In genomic region chr9:120892748-120893584, GRCh38 we compare ENCODE assay signal across 8 cellular contexts. TPM values are rescaled to one million over a fixed set of nuclear protein-coding genes. Genes with fewer than 3 reads are reported as not detected.
DNase-seq lines count a peak whose midpoint lies in the region; ATAC-seq and TF ChIP-seq lines count a peak whose summit lies in the region.

No MANE protein-coding gene starts in this region.

- no peaks in the 10 kb centered on the region for H3K9me2 ChIP-seq in PC-3 (replicated peaks; ENCODE audit: low read length)

- no peaks in the 10 kb centered on the region for H3K9me3 Mint-ChIP-seq in CD8-positive, alpha-beta T cell
- no peaks in the 10 kb centered on the region for H3K9me3 Mint-ChIP-seq in activated naive CD4-positive, alpha-beta T cell treated with anti-CD3 and anti-CD28 coated beads, Interleukin-2, amount 10 ng/mL, durations not matched to agents 7 days and 5 days
- H3K9me3 Mint-ChIP-seq in memory B cell, result no peaks in the 10 kb centered on the region

- TF ChIP-seq CTCF in CD8-positive, alpha-beta T cell (IDR thresholded peaks at IDR 0.05), result no peak
- no peak for TF ChIP-seq CTCF in PC-3 (conservative IDR thresholded peaks at IDR 0.05; ENCODE audit: low read depth, low read length)
- TF ChIP-seq CTCF in WERI-Rb-1 (IDR thresholded peaks at IDR 0.05; ENCODE audit: low read depth, low read length), result no peak

- CTCF ChIA-PET in CD8-positive, alpha-beta T cell (lab: Charles Lee), result interaction anchor here (1.2 to 7.3 kb wide), 9 partner anchors 11 to 39 kb away, joined by 3 to 39 read pairs (median 6); no protein-coding TSS in a partner anchor
- CTCF ChIA-PET in PC-3 (lab: Charles Lee), result no interaction called here
- CTCF ChIA-PET in activated naive CD4-positive, alpha-beta T cell treated with anti-CD3 and anti-CD28 coated beads, Interleukin-2, amount 10 ng/mL, durations not matched to agents 7 days and 5 days (lab: Charles Lee), result interaction anchor here (1.2 to 3.2 kb wide), 9 partner anchors 10 to 137 kb away, joined by 3 to 17 read pairs (median 5); partner anchors contain the start of gene TRAF1

- peak overlapping the region; percentile 99 for H3K27ac Mint-ChIP-seq in CD8-positive, alpha-beta T cell
- H3K27ac Mint-ChIP-seq in activated naive CD4-positive, alpha-beta T cell treated with anti-CD3 and anti-CD28 coated beads, Interleukin-2, amount 10 ng/mL, durations not matched to agents 7 days and 5 days, result peak overlapping the region; percentile 99
- H3K27ac Mint-ChIP-seq in memory B cell, result peak overlapping the region; percentile 30

- no peak overlapping the region for H3K4me2 ChIP-seq in PC-3 (ENCODE audit: low read length)

- DNase-seq in CD8-positive, alpha-beta T cell, result peak in 6 of 7 experiments; percentile 46 to 77 (median 64)
- peak; percentile 85 for DNase-seq in PC-3
- peak; percentile 74 for DNase-seq in activated naive CD4-positive, alpha-beta T cell treated with anti-CD3 and anti-CD28 coated beads, Interleukin-2, amount 10 ng/mL, durations not matched to agents 7 days and 5 days
- DNase-seq in memory B cell (ENCODE audit: low spot score in 2 of 2), result no peak
- DNase-seq in NCI-H1694 treated with DMSO at 0.1 percent for 48 hours (lab: John Stamatoyannopoulos, UW), result no peak
- no peak for DNase-seq in WERI-Rb-1

- no peak overlapping the region for H2AFZ ChIP-seq in PC-3 (ENCODE audit: low read length)

- H3K4me3 ChIP-seq in CD8-positive, alpha-beta T cell (ENCODE audit: low read depth, low read length), result peak overlapping the region; percentile 6
- no peak overlapping the region for H3K4me3 ChIP-seq in PC-3 (ENCODE audit: low read length)
- H3K4me3 ChIP-seq in WERI-Rb-1 (ENCODE audit: low read depth, low read length), result no peak overlapping the region

- H3K4me3 Mint-ChIP-seq in CD8-positive, alpha-beta T cell, result peak overlapping the region; percentile 30
- peak overlapping the region; percentile 72 for H3K4me3 Mint-ChIP-seq in activated naive CD4-positive, alpha-beta T cell treated with anti-CD3 and anti-CD28 coated beads, Interleukin-2, amount 10 ng/mL, durations not matched to agents 7 days and 5 days
- peak overlapping the region; percentile 10 for H3K4me3 Mint-ChIP-seq in memory B cell

- POLR2A ChIA-PET in CD8-positive, alpha-beta T cell (lab: Charles Lee), result interaction anchor here (1.0 to 38.7 kb wide), 6 partner anchors 9 to 51 kb away, joined by 3 to 1009 read pairs (median 12); partner anchors contain the start of genes PHF19, PSMD5 and TRAF1
- POLR2A ChIA-PET in PC-3 (lab: Charles Lee; ENCODE audit: unreplicated experiment), result no interaction called here

- H4K20me1 ChIP-seq in PC-3 (ENCODE audit: low read length), result no peaks in the 10 kb centered on the region

- no peaks in the 10 kb centered on the region for H3K79me2 ChIP-seq in PC-3 (ENCODE audit: low read length)

- intact Hi-C loops in CD8-positive, alpha-beta T cell (cut with DNase I, micrococcal nuclease), result loop anchor here (1.0 to 5.0 kb wide), 5 partner anchors 10 to 43 kb away; partner anchors contain the start of genes PHF19 (in 1 of the 2) and TRAF1 (in 1 of the 2)
- intact Hi-C loops in PC-3 (cut with micrococcal nuclease), result no loop called here

- no peak overlapping the region for H3K9ac ChIP-seq in PC-3 (ENCODE audit: low read length)

- no peaks in the 10 kb centered on the region for H3K9me3 ChIP-seq in CD8-positive, alpha-beta T cell (ENCODE audit: low read length)
- H3K9me3 ChIP-seq in PC-3 (ENCODE audit: low read length) (no peaks in the 10 kb centered on the region), WERI-Rb-1 (ENCODE audit: severe bottlenecking) (no peaks in the 10 kb centered on the region)

- no peaks in the 10 kb centered on the region for H3K36me3 ChIP-seq in CD8-positive, alpha-beta T cell (ENCODE audit: insufficient read depth, low read length)
- H3K36me3 ChIP-seq in PC-3 (ENCODE audit: low read depth, low read length) (no peaks in the 10 kb centered on the region), WERI-Rb-1 (no peaks in the 10 kb centered on the region)

- no peaks in the 10 kb centered on the region for H3F3A ChIP-seq in PC-3 (ENCODE audit: low read length, unreplicated experiment)

- peaks cover 68% of the 10 kb centered on the region for H3K4me1 Mint-ChIP-seq in CD8-positive, alpha-beta T cell (ENCODE audit: low read depth)
- H3K4me1 Mint-ChIP-seq in activated naive CD4-positive, alpha-beta T cell treated with anti-CD3 and anti-CD28 coated beads, Interleukin-2, amount 10 ng/mL, durations not matched to agents 7 days and 5 days, result peaks cover 93% of the 10 kb centered on the region
- H3K4me1 Mint-ChIP-seq in memory B cell, result peaks cover 33% of the 10 kb centered on the region

- no peaks in the 10 kb centered on the region for H3K27me3 ChIP-seq in CD8-positive, alpha-beta T cell (ENCODE audit: insufficient read depth, low read length)
- H3K27me3 ChIP-seq in PC-3 (ENCODE audit: low read length) (no peaks in the 10 kb centered on the region), WERI-Rb-1 (ENCODE audit: insufficient read depth, low read depth, severe bottlenecking) (no peaks in the 10 kb centered on the region)

- no peaks in the 10 kb centered on the region for H3K36me3 Mint-ChIP-seq in CD8-positive, alpha-beta T cell
- H3K36me3 Mint-ChIP-seq in activated naive CD4-positive, alpha-beta T cell treated with anti-CD3 and anti-CD28 coated beads, Interleukin-2, amount 10 ng/mL, durations not matched to agents 7 days and 5 days, result peaks cover 25% of the 10 kb centered on the region
- H3K36me3 Mint-ChIP-seq in memory B cell, result no peaks in the 10 kb centered on the region

- peak overlapping the region; percentile 68 for H3K27ac ChIP-seq in CD8-positive, alpha-beta T cell (ENCODE audit: low read depth, low read length)
- H3K27ac ChIP-seq in PC-3 (ENCODE audit: low read length), result peak overlapping the region; percentile 63
- H3K27ac ChIP-seq in WERI-Rb-1, result no peak overlapping the region

- peak; percentile 59 for ATAC-seq in CD8-positive, alpha-beta T cell
- ATAC-seq in GM19395 (IDR thresholded peaks at IDR 0.05; ENCODE audit: unreplicated experiment) (peak; percentile 75), HG03378 (IDR thresholded peaks at IDR 0.05; ENCODE audit: unreplicated experiment) (peak; percentile 65), PC-3 (peak; percentile 97), memory B cell (ENCODE audit: low read depth) (peak; percentile 94)

- BruUV-seq in PC-3 (replicated peaks; lab: Mats Ljungman, UMichigan), result no TSS peak

- no peaks in the 10 kb centered on the region for H3K27me3 Mint-ChIP-seq in CD8-positive, alpha-beta T cell (ENCODE audit: low read depth)
- no peaks in the 10 kb centered on the region for H3K27me3 Mint-ChIP-seq in activated naive CD4-positive, alpha-beta T cell treated with anti-CD3 and anti-CD28 coated beads, Interleukin-2, amount 10 ng/mL, durations not matched to agents 7 days and 5 days
- H3K27me3 Mint-ChIP-seq in memory B cell, result no peaks in the 10 kb centered on the region

- peaks cover 82% of the 10 kb centered on the region for H3K4me1 ChIP-seq in CD8-positive, alpha-beta T cell (ENCODE audit: insufficient read depth, low read length)
- peaks cover 21% of the 10 kb centered on the region for H3K4me1 ChIP-seq in PC-3 (ENCODE audit: insufficient read depth, low read length)

RNA-seq across cellular contexts. Expression of gene PHF19, which starts 16.0 kb away (rescaled TPM):
- 10 to 100 TPM; 47.3 to 48.5 TPM for total RNA-seq in CD8-positive, alpha-beta T cell
- 101 and 104 TPM in 2 replicates for total RNA-seq in PC-3 (2014; rRNA removed)

RNA-seq across cellular contexts. Expression of gene TRAF1, which starts 33.6 kb away (rescaled TPM):
- 10 to 100 TPM; 61.2 to 61.7 TPM for total RNA-seq in CD8-positive, alpha-beta T cell
- 0.15 and 0.29 TPM in 2 replicates for total RNA-seq in PC-3 (2014; rRNA removed)

RNA-seq across cellular contexts. Expression of gene PSMD5, which starts 50.2 kb away (rescaled TPM):
- total RNA-seq in CD8-positive, alpha-beta T cell, result 10 to 100 TPM; 38.5 to 58.2 TPM
- total RNA-seq in PC-3 (2014; rRNA removed), result 19.1 and 23.4 TPM in 2 replicates

Comparison
In these comparisons a context has a peak if more than half of its experiments do, and no peak if none do; other contexts are left out.
1. DNase-seq: peak in CD8-positive, alpha-beta T cell (6 of 7), PC-3 (single experiment) and activated naive CD4-positive, alpha-beta T cell treated with anti-CD3 and anti-CD28 coated beads, Interleukin-2, amount 10 ng/mL, durations not matched to agents 7 days and 5 days (single experiment); none in memory B cell (0 of 2), NCI-H1694 treated with DMSO at 0.1 percent for 48 hours (single experiment) and WERI-Rb-1 (single experiment).
2. H3K27ac Mint-ChIP-seq: peak in every context shown above with its lines; median percentile 99 in CD8-positive, alpha-beta T cell; 99 in activated naive CD4-positive, alpha-beta T cell treated with anti-CD3 and anti-CD28 coated beads, Interleukin-2, amount 10 ng/mL, durations not matched to agents 7 days and 5 days; 30 in memory B cell.
3. H3K4me3 Mint-ChIP-seq: peak in every context shown above with its lines; median percentile 72 in activated naive CD4-positive, alpha-beta T cell treated with anti-CD3 and anti-CD28 coated beads, Interleukin-2, amount 10 ng/mL, durations not matched to agents 7 days and 5 days; 30 in CD8-positive, alpha-beta T cell; 10 in memory B cell.
4. RNA of gene TRAF1, which starts 33.6 kb away (total RNA-seq): 61.2 to 61.7 TPM in CD8-positive, alpha-beta T cell; 0.15 to 0.29 TPM in PC-3; every median in the first group is over 10 times any median in the second.
5. Peak in every context shown above with its lines, with median percentiles within 50 percentile points of each other: ATAC-seq.